Comparison of ENCODE assay signal across 28 cellular contexts in genomic region chr11:122862091-122862490, GRCh38. TPM values are rescaled to one million over a fixed set of nuclear protein-coding genes. Genes with fewer than 3 reads are reported as not detected.
DNase-seq lines count a peak whose midpoint lies in the region; ATAC-seq, FAIRE-seq and TF ChIP-seq lines count a peak whose summit lies in the region.
"Had no signal": no experiment of that assay in that cellular context is flagged by ENCODE, and none has a peak within 500 bp of the region (broad histone marks: within the 10 kb centered on the region; RNA-seq: fewer than 3 reads in every experiment).

No MANE protein-coding gene starts in this region.

- no peak overlapping the region for H3K4me2 ChIP-seq in mesendoderm (ENCODE audit: low read length)
- H3K4me2 ChIP-seq: BLaER1 had no signal

- H3K4me1 ChIP-seq in CD8-positive, alpha-beta T cell (ENCODE audit: insufficient read depth, low read length): no peaks in the 10 kb centered on the region
- no peaks in the 10 kb centered on the region for H3K4me1 ChIP-seq in mesendoderm (ENCODE audit: control insufficient read depth, low read depth, low read length)

- no peak overlapping the region for H4K8ac ChIP-seq in mesendoderm (ENCODE audit: low read depth, low read length)

- H3K56ac ChIP-seq in mesendoderm (ENCODE audit: low read length): no peak overlapping the region

- no peaks in the 10 kb centered on the region for H3K79me1 ChIP-seq in mesendoderm (ENCODE audit: low read length)

- CTCF ChIA-PET in CD8-positive, alpha-beta T cell (lab: Charles Lee): interaction anchor here (0.5 to 4.1 kb wide), 4 partner anchors 9 to 192 kb away, joined by 3 to 36 read pairs (median 24); no protein-coding TSS in a partner anchor

- peak; percentile 52 for FAIRE-seq in HTR-8/SVneo (lab: Jason Lieb, UNC)
- no peak for FAIRE-seq in GM19239 (lab: Jason Lieb, UNC)
- FAIRE-seq: A204.1, H54, K562, RCC 7860 had no signal

- H3K36me3 ChIP-seq in CD8-positive, alpha-beta T cell (ENCODE audit: insufficient read depth, low read length): peaks cover 66% of the 10 kb centered on the region
- no peaks in the 10 kb centered on the region for H3K36me3 ChIP-seq in mesendoderm (ENCODE audit: control insufficient read depth, insufficient read depth, low read length)
- H3K36me3 ChIP-seq: BLaER1 had no signal

- no peak overlapping the region for H3K23ac ChIP-seq in mesendoderm (ENCODE audit: low read length)

- H3K27ac ChIP-seq in CD8-positive, alpha-beta T cell (ENCODE audit: low read depth, low read length): no peak overlapping the region
- H3K27ac ChIP-seq in mesendoderm (ENCODE audit: low read depth, low read length): no peak overlapping the region
- H3K27ac ChIP-seq: BLaER1, SK-N-MC had no signal

- no peak overlapping the region for H3K18ac ChIP-seq in mesendoderm (ENCODE audit: low read length)

- POLR2A ChIA-PET in CD8-positive, alpha-beta T cell (lab: Charles Lee): interaction anchor here (0.6 to 0.9 kb wide), 2 partner anchors 9 to 41 kb away, joined by 3 to 5 read pairs; no protein-coding TSS in a partner anchor

- H2BK120ac ChIP-seq in mesendoderm (ENCODE audit: low read depth, low read length): no peak overlapping the region

- H3K9ac ChIP-seq in mesendoderm (ENCODE audit: low read length): no peak overlapping the region
- H3K9ac ChIP-seq: BLaER1 had no signal

- TF ChIP-seq CTCF in CD8-positive, alpha-beta T cell (IDR thresholded peaks at IDR 0.05): no peak

- H2AK5ac ChIP-seq in mesendoderm (ENCODE audit: low read length): no peak overlapping the region

- no peak for ATAC-seq in CD8-positive, alpha-beta T cell
- no peak for ATAC-seq in central memory CD8-positive, alpha-beta T cell (replicated peaks; ENCODE audit: extremely low read depth, poor library complexity, severe bottlenecking)
- no peak for ATAC-seq in HG02970 (IDR thresholded peaks at IDR 0.05; ENCODE audit: low FRiP score, unreplicated experiment)
- ATAC-seq: K562 had no signal

- no peak for DNase-seq in CD8-positive, alpha-beta T cell
- no peak for DNase-seq in HTR-8/SVneo (ENCODE audit: insufficient read length, low spot score)
- DNase-seq in central memory CD8-positive, alpha-beta T cell (ENCODE audit: low spot score in 2 of 2): no peak
- no peak for DNase-seq in mesendoderm
- DNase-seq in GM19239 (ENCODE audit: insufficient read length, low spot score): no peak
- DNase-seq in activated T-helper 1 cell treated with anti-CD3 and anti-CD28 coated beads, Interleukin-12 subunit alpha, Interleukin-12 subunit beta, Interleukin-2, Interleukin-4 antibody, amounts not matched to agents 30 ng/mL and 10 ng/mL and 1 ng/mL, durations not matched to agents 14 hours and 24 hours and 36 hours (ENCODE audit: low spot score): no peak
- DNase-seq: CD4-positive, CD25-positive, alpha-beta regulatory T cell; DMS79; EL; GF-D8; Kasumi-1; NCI-H1092 treated with DMSO at 0.1 percent for 48 hours; NCI-H1436 treated with DMSO at 0.1 percent for 48 hours; NCI-H187 treated with DMSO at 0.1 percent for 48 hours; NCI-H2171 treated with DMSO at 0.1 percent for 48 hours; NCI-H524; NCI-H774; SIG-M5 had no signal

- H2BK5ac ChIP-seq in mesendoderm (ENCODE audit: low read length): no peak overlapping the region

- H3K27me3 ChIP-seq in CD8-positive, alpha-beta T cell (ENCODE audit: insufficient read depth, low read length): no peaks in the 10 kb centered on the region
- H3K27me3 ChIP-seq in mesendoderm (ENCODE audit: insufficient read depth, low read length, poor library complexity): no peaks in the 10 kb centered on the region
- H3K27me3 ChIP-seq: BLaER1 had no signal

- no peak overlapping the region for H3K4me3 ChIP-seq in CD8-positive, alpha-beta T cell (ENCODE audit: low read depth, low read length)
- H3K4me3 ChIP-seq in mesendoderm (ENCODE audit: low read length): no peak overlapping the region
- H3K4me3 ChIP-seq: BLaER1, K562, SK-N-MC had no signal

- peak overlapping the region; percentile 70 for H3K4ac ChIP-seq in mesendoderm (ENCODE audit: low read depth, low read length)

- peak overlapping the region; percentile 29 for H3K27ac Mint-ChIP-seq in CD8-positive, alpha-beta T cell
- H3K27ac Mint-ChIP-seq in central memory CD8-positive, alpha-beta T cell (ENCODE audit: low read depth): peak overlapping the region; percentile 56
- no peak overlapping the region for H3K27ac Mint-ChIP-seq in activated T-helper 1 cell treated with anti-CD3 and anti-CD28 coated beads, Interleukin-12 subunit alpha, Interleukin-12 subunit beta, Interleukin-2, Interleukin-4 antibody, amounts not matched to agents 30 ng/mL and 10 ng/mL and 1 ng/mL, durations not matched to agents 14 hours and 24 hours and 36 hours
- H3K27ac Mint-ChIP-seq: CD4-positive, CD25-positive, alpha-beta regulatory T cell had no signal

- H3K27me3 Mint-ChIP-seq in CD8-positive, alpha-beta T cell (ENCODE audit: low read depth): no peaks in the 10 kb centered on the region
- H3K27me3 Mint-ChIP-seq in central memory CD8-positive, alpha-beta T cell: no peaks in the 10 kb centered on the region
- peaks cover 51% of the 10 kb centered on the region for H3K27me3 Mint-ChIP-seq in activated T-helper 1 cell treated with anti-CD3 and anti-CD28 coated beads, Interleukin-12 subunit alpha, Interleukin-12 subunit beta, Interleukin-2, Interleukin-4 antibody, amounts not matched to agents 30 ng/mL and 10 ng/mL and 1 ng/mL, durations not matched to agents 14 hours and 24 hours and 36 hours (ENCODE audit: insufficient read depth)

- no peak overlapping the region for H3K4me3 Mint-ChIP-seq in CD8-positive, alpha-beta T cell
- H3K4me3 Mint-ChIP-seq in central memory CD8-positive, alpha-beta T cell: no peak overlapping the region
- H3K4me3 Mint-ChIP-seq in activated T-helper 1 cell treated with anti-CD3 and anti-CD28 coated beads, Interleukin-12 subunit alpha, Interleukin-12 subunit beta, Interleukin-2, Interleukin-4 antibody, amounts not matched to agents 30 ng/mL and 10 ng/mL and 1 ng/mL, durations not matched to agents 14 hours and 24 hours and 36 hours: no peak overlapping the region
- H3K4me3 Mint-ChIP-seq: CD4-positive, CD25-positive, alpha-beta regulatory T cell had no signal

- H3K9me3 ChIP-seq in CD8-positive, alpha-beta T cell (ENCODE audit: low read length): no peaks in the 10 kb centered on the region
- H3K9me3 ChIP-seq: BLaER1 had no signal

- no peak overlapping the region for H2BK15ac ChIP-seq in mesendoderm (replicated peaks; ENCODE audit: low read depth)

- no peak overlapping the region for H4K5ac ChIP-seq in mesendoderm (ENCODE audit: low read length)

- peaks cover 83% of the 10 kb centered on the region for H3K36me3 Mint-ChIP-seq in CD8-positive, alpha-beta T cell
- H3K36me3 Mint-ChIP-seq in central memory CD8-positive, alpha-beta T cell (ENCODE audit: insufficient read depth): peaks cover 81% of the 10 kb centered on the region
- H3K36me3 Mint-ChIP-seq in activated T-helper 1 cell treated with anti-CD3 and anti-CD28 coated beads, Interleukin-12 subunit alpha, Interleukin-12 subunit beta, Interleukin-2, Interleukin-4 antibody, amounts not matched to agents 30 ng/mL and 10 ng/mL and 1 ng/mL, durations not matched to agents 14 hours and 24 hours and 36 hours (ENCODE audit: low read depth): no peaks in the 10 kb centered on the region
- H3K36me3 Mint-ChIP-seq: CD4-positive, CD25-positive, alpha-beta regulatory T cell had no signal

- H3K79me2 ChIP-seq in mesendoderm (ENCODE audit: control insufficient read depth, insufficient read depth, low read length): no peaks in the 10 kb centered on the region

- H3K4me1 Mint-ChIP-seq in CD8-positive, alpha-beta T cell (ENCODE audit: low read depth): peaks cover 18% of the 10 kb centered on the region
- H3K4me1 Mint-ChIP-seq in central memory CD8-positive, alpha-beta T cell: peaks cover 22% of the 10 kb centered on the region
- peaks cover 9% of the 10 kb centered on the region for H3K4me1 Mint-ChIP-seq in activated T-helper 1 cell treated with anti-CD3 and anti-CD28 coated beads, Interleukin-12 subunit alpha, Interleukin-12 subunit beta, Interleukin-2, Interleukin-4 antibody, amounts not matched to agents 30 ng/mL and 10 ng/mL and 1 ng/mL, durations not matched to agents 14 hours and 24 hours and 36 hours (ENCODE audit: low read depth)
- H3K4me1 Mint-ChIP-seq: CD4-positive, CD25-positive, alpha-beta regulatory T cell had no signal

- no CpG with 5 or more reads among the region's 1 CpG for WGBS in mesendoderm (ENCODE audit: extremely low coverage, insufficient coverage, low lambda C conversion rate)

- intact Hi-C loops in CD8-positive, alpha-beta T cell (cut with DNase I, micrococcal nuclease): loop anchor here (2.0 to 5.0 kb wide), 2 partner anchors 193 to 385 kb away; no protein-coding TSS in a partner anchor
- intact Hi-C loops in activated T-helper 1 cell treated with anti-CD3 and anti-CD28 coated beads, Interleukin-12 subunit alpha, Interleukin-12 subunit beta, Interleukin-2, Interleukin-4 antibody, amounts not matched to agents 30 ng/mL and 10 ng/mL and 1 ng/mL, durations not matched to agents 14 hours and 24 hours and 36 hours (cut with micrococcal nuclease): no loop called here

- no peaks in the 10 kb centered on the region for H3K9me3 Mint-ChIP-seq in CD8-positive, alpha-beta T cell
- no peaks in the 10 kb centered on the region for H3K9me3 Mint-ChIP-seq in central memory CD8-positive, alpha-beta T cell
- H3K9me3 Mint-ChIP-seq in activated T-helper 1 cell treated with anti-CD3 and anti-CD28 coated beads, Interleukin-12 subunit alpha, Interleukin-12 subunit beta, Interleukin-2, Interleukin-4 antibody, amounts not matched to agents 30 ng/mL and 10 ng/mL and 1 ng/mL, durations not matched to agents 14 hours and 24 hours and 36 hours: no peaks in the 10 kb centered on the region
- H3K9me3 Mint-ChIP-seq: CD4-positive, CD25-positive, alpha-beta regulatory T cell had no signal

RNA-seq across cellular contexts. Expression of gene JHY, which starts 20.5 kb away (rescaled TPM):
- total RNA-seq in CD8-positive, alpha-beta T cell: 1 to 10 TPM; 1.7 to 1.9 TPM
- polyA plus RNA-seq in mesendoderm (2013, experiment 1 of 2): 1.2 TPM
- 1.2 TPM for polyA plus RNA-seq in mesendoderm (2013, experiment 2 of 2)
- 0.71 and 0.91 TPM in 2 replicates for total RNA-seq in activated T-helper 1 cell treated with anti-CD3 and anti-CD28 coated beads, Interleukin-12 subunit alpha, Interleukin-12 subunit beta, Interleukin-2, Interleukin-4 antibody, amounts not matched to agents 30 ng/mL and 10 ng/mL and 1 ng/mL, durations not matched to agents 14 hours and 24 hours and 36 hours
- total RNA-seq: K562 had no signal
- polyA plus RNA-seq: K562 had no signal

RNA-seq across cellular contexts. Expression of gene CRTAM, which starts 23.8 kb away (rescaled TPM):
- 10 to 100 TPM; 31.7 to 36.1 TPM for total RNA-seq in CD8-positive, alpha-beta T cell
- 0.31 TPM for polyA plus RNA-seq in mesendoderm (2013, experiment 1 of 2)
- polyA plus RNA-seq in mesendoderm (2013, experiment 2 of 2): 0.45 TPM
- total RNA-seq in activated T-helper 1 cell treated with anti-CD3 and anti-CD28 coated beads, Interleukin-12 subunit alpha, Interleukin-12 subunit beta, Interleukin-2, Interleukin-4 antibody, amounts not matched to agents 30 ng/mL and 10 ng/mL and 1 ng/mL, durations not matched to agents 14 hours and 24 hours and 36 hours: 8.5 and 8.7 TPM in 2 replicates
- total RNA-seq: HT1080, K562, M059J had no signal
- polyA plus RNA-seq: AG04450, K562 had no signal
